In the genomic region with DNA sequence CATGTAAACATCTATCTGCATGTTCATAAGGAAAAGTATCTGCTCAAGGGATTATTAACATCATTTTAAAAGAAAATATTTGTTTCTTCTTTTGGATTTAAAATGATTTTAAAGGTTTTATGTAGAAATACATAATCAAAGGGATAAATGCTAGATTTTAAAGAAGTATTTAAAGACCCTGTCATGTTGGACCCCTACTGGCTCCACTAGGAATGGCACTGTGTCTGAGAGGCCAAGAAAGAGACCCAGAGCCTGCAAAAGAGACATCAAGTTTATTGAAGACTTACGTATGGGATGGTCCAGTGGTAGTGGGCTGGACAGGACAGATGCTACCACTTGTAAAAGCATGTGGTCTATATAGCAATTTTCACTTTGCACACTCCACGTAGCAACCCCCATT, we compare ENCODE assay signal across 14 cellular contexts.
DNase-seq lines count a peak whose midpoint lies in the region; ATAC-seq and TF ChIP-seq lines count a peak whose summit lies in the region.
"Had no signal": no experiment of that assay in that cellular context is flagged by ENCODE, and none has a peak within 500 bp of the region (broad histone marks: within the 10 kb centered on the region; RNA-seq: fewer than 3 reads in every experiment).

No MANE protein-coding gene starts in this region.

- peak; percentile 60; the same call in 1 of the 2 replicates for TF ChIP-seq CTCF in OCI-LY7 (conservative IDR thresholded peaks at IDR 0.05; ENCODE audit: low read length)

- no peaks in the 10 kb centered on the region for H3K36me3 ChIP-seq in OCI-LY7 (ENCODE audit: insufficient read depth, low read length)

- ATAC-seq in activated T-helper 17 cell treated with anti-CD3 and anti-CD28 coated beads, Interleukin-2, amount 50 U/mL, for 72 hours (replicated peaks): no peak
- no peak for ATAC-seq in HG03280 (IDR thresholded peaks at IDR 0.05; ENCODE audit: unreplicated experiment)
- ATAC-seq: K562; stimulated activated naive CD8-positive, alpha-beta T cell treated with anti-CD3 and anti-CD28 coated beads, Interleukin-15, amount 100 ng/mL, for 72 hours had no signal

- no peaks in the 10 kb centered on the region for H4K20me1 ChIP-seq in OCI-LY7 (ENCODE audit: insufficient read depth, low read length)

- H3K79me2 ChIP-seq in OCI-LY7 (ENCODE audit: insufficient read depth, low read depth, low read length): no peaks in the 10 kb centered on the region

- intact Hi-C loops in OCI-LY7 (cut with micrococcal nuclease; ENCODE audit: unreplicated experiment): no loop called here

- H3K9me3 Mint-ChIP-seq in activated T-helper 17 cell treated with anti-CD3 and anti-CD28 coated beads, Interleukin-2, amount 50 U/mL, for 72 hours: peaks cover 8% of the 10 kb centered on the region
- H3K9me3 Mint-ChIP-seq in T-helper 2 cell treated with Interferon-gamma antibody and Interleukin-4, amounts not matched to agents 5 μg/mL and 100 μg/mL, for 36 hours: peaks cover 3% of the 10 kb centered on the region

- H3K4me1 ChIP-seq in OCI-LY7 (ENCODE audit: insufficient read depth, low read length, poor library complexity, severe bottlenecking): no peaks in the 10 kb centered on the region

- no peaks in the 10 kb centered on the region for H3K36me3 Mint-ChIP-seq in activated T-helper 17 cell treated with anti-CD3 and anti-CD28 coated beads, Interleukin-2, amount 50 U/mL, for 72 hours (ENCODE audit: low read depth)
- H3K36me3 Mint-ChIP-seq in T-helper 2 cell treated with Interferon-gamma antibody and Interleukin-4, amounts not matched to agents 5 μg/mL and 100 μg/mL, for 36 hours (ENCODE audit: low read depth): no peaks in the 10 kb centered on the region

- H3K27ac Mint-ChIP-seq in activated T-helper 17 cell treated with anti-CD3 and anti-CD28 coated beads, Interleukin-2, amount 50 U/mL, for 72 hours: no peak overlapping the region
- no peak overlapping the region for H3K27ac Mint-ChIP-seq in T-helper 2 cell treated with Interferon-gamma antibody and Interleukin-4, amounts not matched to agents 5 μg/mL and 100 μg/mL, for 36 hours
- H3K27ac Mint-ChIP-seq: stimulated activated naive CD8-positive, alpha-beta T cell treated with anti-CD3 and anti-CD28 coated beads, Interleukin-15, amount 100 ng/mL, for 72 hours had no signal

- H3K9me2 ChIP-seq in OCI-LY7 (ENCODE audit: insufficient read depth, low read length): no peaks in the 10 kb centered on the region

- H3K4me1 Mint-ChIP-seq in activated T-helper 17 cell treated with anti-CD3 and anti-CD28 coated beads, Interleukin-2, amount 50 U/mL, for 72 hours: no peaks in the 10 kb centered on the region
- no peaks in the 10 kb centered on the region for H3K4me1 Mint-ChIP-seq in T-helper 2 cell treated with Interferon-gamma antibody and Interleukin-4, amounts not matched to agents 5 μg/mL and 100 μg/mL, for 36 hours (ENCODE audit: low read depth)
- H3K4me1 Mint-ChIP-seq: stimulated activated naive CD8-positive, alpha-beta T cell treated with anti-CD3 and anti-CD28 coated beads, Interleukin-15, amount 100 ng/mL, for 72 hours had no signal

- no TSS peak for BruUV-seq in OCI-LY7 (replicated peaks; lab: Mats Ljungman, UMichigan)

- H3K4me3 ChIP-seq in OCI-LY7 (ENCODE audit: low read depth, low read length, poor library complexity, severe bottlenecking): no peak overlapping the region
- H3K4me3 ChIP-seq: K562 had no signal

- no peaks in the 10 kb centered on the region for H3K27me3 Mint-ChIP-seq in activated T-helper 17 cell treated with anti-CD3 and anti-CD28 coated beads, Interleukin-2, amount 50 U/mL, for 72 hours
- H3K27me3 Mint-ChIP-seq in T-helper 2 cell treated with Interferon-gamma antibody and Interleukin-4, amounts not matched to agents 5 μg/mL and 100 μg/mL, for 36 hours (ENCODE audit: low read depth): no peaks in the 10 kb centered on the region
- H3K27me3 Mint-ChIP-seq: stimulated activated naive CD8-positive, alpha-beta T cell treated with anti-CD3 and anti-CD28 coated beads, Interleukin-15, amount 100 ng/mL, for 72 hours had no signal

- POLR2A ChIA-PET in OCI-LY7 (lab: Charles Lee): no interaction called here

- no peak overlapping the region for H3K27ac ChIP-seq in OCI-LY7 (ENCODE audit: low read depth, low read length, poor library complexity, severe bottlenecking)

- no peaks in the 10 kb centered on the region for H3K9me3 ChIP-seq in OCI-LY7 (ENCODE audit: low read length)

- DNase-seq in stimulated activated CD4-positive, alpha-beta T cell treated with anti-CD3 and anti-CD28 coated beads, Interleukin-15, amount 100 ng/mL, for 24 hours: peak; percentile 2
- DNase-seq in stimulated activated CD4-positive, alpha-beta T cell treated with anti-CD3 and anti-CD28 coated beads, Interleukin-12 subunit alpha, Interleukin-12 subunit beta, amount 100 ng/mL, for 4 hours: no peak
- DNase-seq in OCI-LY7 (ENCODE audit: low spot score) (no peak), fibroblast of peridontal ligament (ENCODE audit: extremely low read depth) (peak; percentile 40), GOT3 (lab: John Stamatoyannopoulos, UW) (no peak)
- no peak for DNase-seq in T-helper 2 cell treated with Interferon-gamma antibody and Interleukin-4, amounts not matched to agents 5 μg/mL and 100 μg/mL, for 36 hours (ENCODE audit: low spot score)
- DNase-seq: activated naive CD4-positive, alpha-beta T cell treated with Interleukin-2 at 50 U/mL for 16 hours; COR-L47; hippocampal formation; stimulated activated naive CD8-positive, alpha-beta T cell treated with anti-CD3 and anti-CD28 coated beads, Interleukin-15, amount 100 ng/mL, for 72 hours; T-helper 1 cell had no signal

- H3K4me3 Mint-ChIP-seq in activated T-helper 17 cell treated with anti-CD3 and anti-CD28 coated beads, Interleukin-2, amount 50 U/mL, for 72 hours: no peak overlapping the region
- no peak overlapping the region for H3K4me3 Mint-ChIP-seq in T-helper 2 cell treated with Interferon-gamma antibody and Interleukin-4, amounts not matched to agents 5 μg/mL and 100 μg/mL, for 36 hours
- H3K4me3 Mint-ChIP-seq: stimulated activated naive CD8-positive, alpha-beta T cell treated with anti-CD3 and anti-CD28 coated beads, Interleukin-15, amount 100 ng/mL, for 72 hours had no signal

- no peak overlapping the region for H2AFZ ChIP-seq in OCI-LY7 (ENCODE audit: low read length)

- CTCF ChIA-PET in OCI-LY7 (lab: Charles Lee; ENCODE audit: unreplicated experiment): no interaction called here

- H3K4me2 ChIP-seq in OCI-LY7 (ENCODE audit: low read length): no peak overlapping the region

Comparison
In these comparisons a context has a peak if more than half of its experiments do, and no peak if none do; other contexts are left out.
1. DNase-seq: peak in stimulated activated CD4-positive, alpha-beta T cell treated with anti-CD3 and anti-CD28 coated beads, Interleukin-15, amount 100 ng/mL, for 24 hours (single experiment) and fibroblast of peridontal ligament (single experiment); none in stimulated activated CD4-positive, alpha-beta T cell treated with anti-CD3 and anti-CD28 coated beads, Interleukin-12 subunit alpha, Interleukin-12 subunit beta, amount 100 ng/mL, for 4 hours (single experiment), OCI-LY7 (single experiment), GOT3 (single experiment) and T-helper 2 cell treated with Interferon-gamma antibody and Interleukin-4, amounts not matched to agents 5 μg/mL and 100 μg/mL, for 36 hours (single experiment).